8 cellular contexts compared by ENCODE assay signal in the genomic region with DNA sequence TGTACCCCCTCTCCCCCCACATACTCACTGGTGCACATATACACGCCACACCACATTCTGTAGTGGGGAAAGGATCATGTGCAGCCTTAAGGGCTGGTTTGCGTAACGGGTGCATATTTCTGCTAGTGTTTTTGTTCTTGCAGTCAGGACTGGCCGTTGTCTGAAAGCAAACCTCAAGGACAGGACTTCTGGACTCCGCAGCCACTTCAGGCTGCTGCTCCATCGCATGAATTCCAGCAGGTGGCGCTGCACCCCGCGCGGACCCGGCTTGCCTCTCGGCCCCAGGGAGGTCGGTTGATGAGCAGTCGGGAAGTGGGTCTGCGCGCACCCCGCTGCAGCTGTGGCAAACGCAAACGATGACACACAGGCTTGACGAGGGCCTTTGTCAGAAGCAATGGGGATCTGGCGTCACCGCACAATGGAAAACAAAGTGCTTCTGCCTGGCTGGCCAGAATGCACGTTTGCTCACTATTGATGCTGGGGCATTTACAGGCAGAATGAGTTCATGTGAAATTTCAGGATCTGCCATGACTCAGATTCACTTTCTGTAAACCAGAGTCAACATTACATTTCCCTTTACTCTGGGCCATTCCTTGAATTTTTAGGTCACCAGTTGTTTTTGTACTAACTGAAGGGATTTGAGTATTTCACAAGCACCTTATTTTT. TPM values are rescaled to one million over a fixed set of nuclear protein-coding genes. Genes with fewer than 3 reads are reported as not detected.
A peak's percentile ranks its signal among the peaks of the same experiment; 100 is the strongest.
DNase-seq lines count a peak whose midpoint lies in the region; ATAC-seq and TF ChIP-seq lines count a peak whose summit lies in the region.

No MANE protein-coding gene starts in this region.

- no peaks in the 10 kb centered on the region for H3K27me3 ChIP-seq in Peyer's patch
- no peaks in the 10 kb centered on the region for H3K27me3 ChIP-seq in esophagus squamous epithelium
- no peaks in the 10 kb centered on the region for H3K27me3 ChIP-seq in naive thymus-derived CD4-positive, alpha-beta T cell (ENCODE audit: control insufficient read depth in 2 of 2, insufficient read depth in 2 of 2, low read length in 2 of 2)

- TF ChIP-seq CTCF in Peyer's patch (IDR thresholded peaks at IDR 0.05), result peak; percentile 90 to 99 (median 98)
- peak; percentile 90 to 99 (median 98) for TF ChIP-seq CTCF in esophagus squamous epithelium (IDR thresholded peaks at IDR 0.05)

- peaks cover 0 to 18% (median 14%) of the 10 kb centered on the region in 5 donors for H3K27me3 Mint-ChIP-seq in naive thymus-derived CD4-positive, alpha-beta T cell

- H3K27ac Mint-ChIP-seq in naive thymus-derived CD4-positive, alpha-beta T cell, result peak overlapping the region; percentile 10 to 85 (median 56)

- peak overlapping the region; percentile 25 to 78 (median 62) for H3K4me3 Mint-ChIP-seq in naive thymus-derived CD4-positive, alpha-beta T cell

- peaks cover 0 to 6% (median 3%) of the 10 kb centered on the region in 4 donors for H3K4me1 ChIP-seq in Peyer's patch
- peaks cover 20 to 77% (median 60%) of the 10 kb centered on the region in 3 donors for H3K4me1 ChIP-seq in esophagus squamous epithelium
- H3K4me1 ChIP-seq in naive thymus-derived CD4-positive, alpha-beta T cell (ENCODE audit: control insufficient read depth in 2 of 2, insufficient read depth in 2 of 2, low read length in 2 of 2), result no peaks in the 10 kb centered on the region

- peak; percentile 95 for ATAC-seq in GM21723 (IDR thresholded peaks at IDR 0.05; ENCODE audit: unreplicated experiment)
- peak; percentile 94 for ATAC-seq in naive thymus-derived CD4-positive, alpha-beta T cell

- peak overlapping the region in 3 of 4 donors; percentile 19 to 39 (median 23) for H3K4me3 ChIP-seq in Peyer's patch
- H3K4me3 ChIP-seq in esophagus squamous epithelium, result peak overlapping the region in 3 of 4 donors; percentile 28 to 58 (median 34)
- no peak overlapping the region for H3K4me3 ChIP-seq in naive thymus-derived CD4-positive, alpha-beta T cell (ENCODE audit: low read length)

- H3K9me3 Mint-ChIP-seq in naive thymus-derived CD4-positive, alpha-beta T cell, result peaks cover 0 to 3% (median 0%) of the 10 kb centered on the region in 11 donors

- H3K36me3 Mint-ChIP-seq in naive thymus-derived CD4-positive, alpha-beta T cell, result peaks cover 0 to 1% (median 0%) of the 10 kb centered on the region in 5 donors

- no peak for TF ChIP-seq POLR2A in Peyer's patch (IDR thresholded peaks at IDR 0.05)
- peak in 1 of 4 donors; percentile 44 for TF ChIP-seq POLR2A in esophagus squamous epithelium (IDR thresholded peaks at IDR 0.05)

- POLR2A ChIA-PET in naive thymus-derived CD4-positive, alpha-beta T cell (lab: Charles Lee), result interaction anchor here (0.6 kb wide), 1 partner anchor 13 kb away, joined by 3 read pairs; no protein-coding TSS in a partner anchor

- H3K27ac ChIP-seq in Peyer's patch, result peak overlapping the region; percentile 38 to 83 (median 68)
- peak overlapping the region; percentile 78 to 95 (median 94) for H3K27ac ChIP-seq in esophagus squamous epithelium
- H3K27ac ChIP-seq in naive thymus-derived CD4-positive, alpha-beta T cell (ENCODE audit: low read depth, low read length), result no peak overlapping the region

- CTCF ChIA-PET in naive thymus-derived CD4-positive, alpha-beta T cell (lab: Charles Lee), result interaction anchor here (0.6 to 9.6 kb wide), 10 partner anchors 11 to 1983 kb away, joined by 3 to 119 read pairs (median 4); partner anchors contain the start of gene ELL2

- 0 to 4% methylated on average over 4 to 7 of the region's 23 CpGs for WGBS in esophagus squamous epithelium, 2 donors

- H3K36me3 ChIP-seq in Peyer's patch, result no peaks in the 10 kb centered on the region
- H3K36me3 ChIP-seq in esophagus squamous epithelium, result no peaks in the 10 kb centered on the region
- no peaks in the 10 kb centered on the region for H3K36me3 ChIP-seq in naive thymus-derived CD4-positive, alpha-beta T cell (ENCODE audit: control insufficient read depth in 2 of 3, insufficient read depth in 3 of 3, low read length in 3 of 3)

- TF ChIP-seq EP300 in Ishikawa (IDR thresholded peaks at IDR 0.05; ENCODE audit: borderline replicate concordance), result no peak

- intact Hi-C loops in esophagus squamous epithelium (cut with DNase I), result loop anchor here (5.0 kb wide), 1 partner anchor 479 kb away; no protein-coding TSS in a partner anchor
- intact Hi-C loops in naive thymus-derived CD4-positive, alpha-beta T cell (cut with micrococcal nuclease), result loop anchor here (1.0 to 5.0 kb wide), 7 partner anchors 11 to 804 kb away; partner anchors contain the start of genes CAST (in 1 of the 2) and ELL2 (in 1 of the 2)

- peak; percentile 97 for DNase-seq in DMS53 (lab: John Stamatoyannopoulos, UW)
- peak; percentile 74 to 92 (median 92) for DNase-seq in Peyer's patch
- peak; percentile 83 for DNase-seq in activated T-helper 1 cell treated with Interleukin-2 at 50 U/mL for 16 hours (ENCODE audit: low read depth)
- peak; percentile 41 for DNase-seq in esophagus squamous epithelium (lab: John Stamatoyannopoulos, UW)
- peak; percentile 81 to 91 (median 87) for DNase-seq in naive thymus-derived CD4-positive, alpha-beta T cell
- DNase-seq in stimulated activated CD8-positive, alpha-beta memory T cell treated with anti-CD3 and anti-CD28 coated beads, Interleukin-7, amount 100 ng/mL, for 48 hours (ENCODE audit: extremely low read depth in 1 of 2, low read depth in 1 of 2), result peak; percentile 82 to 95

- TF ChIP-seq RAD21 in Ishikawa (IDR thresholded peaks at IDR 0.05; ENCODE audit: low read depth), result peak; percentile 98

- H3K9me3 ChIP-seq in Peyer's patch (no peaks in the 10 kb centered on the region), esophagus squamous epithelium (no peaks in the 10 kb centered on the region)
- no peaks in the 10 kb centered on the region for H3K9me3 ChIP-seq in naive thymus-derived CD4-positive, alpha-beta T cell (ENCODE audit: control insufficient read depth in 2 of 3, low read length in 3 of 3)

- peaks cover 11 to 43% (median 16%) of the 10 kb centered on the region in 7 donors for H3K4me1 Mint-ChIP-seq in naive thymus-derived CD4-positive, alpha-beta T cell

TF ChIP-seq in Ishikawa, 13 proteins besides CTCF, POLR2A, EP300 and RAD21:
- TF ChIP-seq CREB1 (IDR thresholded peaks at IDR 0.05; ENCODE audit: low read depth) (no peak), TEAD4 (IDR thresholded peaks at IDR 0.05) (peak; percentile 71), EGR1 (IDR thresholded peaks at IDR 0.05) (no peak), FOXM1 (IDR thresholded peaks at IDR 0.05; ENCODE audit: borderline replicate concordance, low read depth) (no peak), MAX (IDR thresholded peaks at IDR 0.05) (peak; percentile 40; the same call in 1 of the 2 replicates)

RNA-seq across cellular contexts. Expression of gene GLRX, which starts 36.3 kb away (rescaled TPM):
- 100 to 1,000 TPM; 126 to 311 (median 181) TPM for total RNA-seq in Peyer's patch
- 10 to 100 TPM in 3 of 4 donors, 1 to 10 TPM in 1; 5.3 to 37.8 (median 14.2) TPM for total RNA-seq in esophagus squamous epithelium
- 10 to 100 TPM; 26.3 to 89.5 (median 55.6) TPM for total RNA-seq in naive thymus-derived CD4-positive, alpha-beta T cell
- polyA plus RNA-seq in naive thymus-derived CD4-positive, alpha-beta T cell, result 100 to 1,000 TPM; 187 to 205 TPM

Comparison
In these comparisons a context has a peak if more than half of its experiments do, and no peak if none do; other contexts are left out.
1. DNase-seq: peak in every context shown above with its lines; median percentile 97 in DMS53; 92 in Peyer's patch; 88 in stimulated activated CD8-positive, alpha-beta memory T cell treated with anti-CD3 and anti-CD28 coated beads, Interleukin-7, amount 100 ng/mL, for 48 hours; 87 in naive thymus-derived CD4-positive, alpha-beta T cell; 83 in activated T-helper 1 cell treated with Interleukin-2 at 50 U/mL for 16 hours; 41 in esophagus squamous epithelium.